In the genomic region with DNA sequence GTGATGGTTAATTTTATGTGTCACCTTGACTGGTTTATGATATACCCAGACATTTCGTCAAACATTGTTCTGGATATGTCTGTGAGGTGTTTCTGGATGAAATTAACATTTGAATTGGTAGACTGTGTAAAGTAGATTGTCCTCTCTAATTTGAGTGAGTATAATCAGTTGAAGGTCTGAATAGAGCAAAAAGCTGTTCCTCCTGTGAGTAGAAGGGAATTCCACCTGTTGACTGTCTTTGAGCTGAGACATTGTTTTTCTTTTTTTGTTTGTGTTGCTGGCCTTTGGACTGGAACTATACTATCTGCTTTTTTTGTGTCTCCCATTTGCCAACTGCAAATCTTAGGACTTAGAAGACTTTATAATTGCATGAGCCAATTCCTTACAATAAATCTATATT, we compare ENCODE assay signal across 24 cellular contexts.
"Had no signal": no experiment of that assay in that cellular context is flagged by ENCODE, and none has a peak within 500 bp of the region (broad histone marks: within the 10 kb centered on the region; RNA-seq: fewer than 3 reads in every experiment).

No MANE protein-coding gene starts in this region.

- H3K4me1 Mint-ChIP-seq: nephron; neural progenitor cell; stimulated activated effector memory CD8-positive, alpha-beta T cell treated with anti-CD3 and anti-CD28 coated beads, Interleukin-12 subunit alpha, Interleukin-12 subunit beta, amount 100 ng/mL, for 72 hours; stimulated activated naive B cell treated with anti-CD40 and anti-IgM and Interleukin-4, amounts not matched to agents 10 μg/mL and 1 μg/mL and 100 μg/mL, for 72 hours had no signal

- H3K4me3 Mint-ChIP-seq: nephron; neural progenitor cell; stimulated activated effector memory CD8-positive, alpha-beta T cell treated with anti-CD3 and anti-CD28 coated beads, Interleukin-12 subunit alpha, Interleukin-12 subunit beta, amount 100 ng/mL, for 72 hours; stimulated activated naive B cell treated with anti-CD40 and anti-IgM and Interleukin-4, amounts not matched to agents 10 μg/mL and 1 μg/mL and 100 μg/mL, for 72 hours; stimulated activated naive CD8-positive, alpha-beta T cell treated with anti-CD3 and anti-CD28 coated beads, Interleukin-15, Interleukin-2, amounts not matched to agents 100 ng/mL and 50 ng/mL, for 24 hours had no signal

- FAIRE-seq: urothelium cell line had no signal

- H3K36me3 Mint-ChIP-seq: neural progenitor cell; stimulated activated effector memory CD8-positive, alpha-beta T cell treated with anti-CD3 and anti-CD28 coated beads, Interleukin-12 subunit alpha, Interleukin-12 subunit beta, amount 100 ng/mL, for 72 hours; stimulated activated naive B cell treated with anti-CD40 and anti-IgM and Interleukin-4, amounts not matched to agents 10 μg/mL and 1 μg/mL and 100 μg/mL, for 72 hours had no signal

- DNase-seq: occipital lobe; ovary; posterior cingulate gyrus; psoas muscle; right cardiac atrium; right lobe of liver; sigmoid colon; small intestine; stimulated activated CD4-positive, alpha-beta T cell treated with anti-CD3 and anti-CD28 coated beads, Interleukin-15, amount 100 ng/mL, for 24 hours; stimulated activated CD4-positive, alpha-beta T cell treated with anti-CD3 and anti-CD28 coated beads, Interleukin-2, amount 100 ng/mL, for 24 hours; stimulated activated CD4-positive, alpha-beta T cell treated with anti-CD3 and anti-CD28 coated beads, Interleukin-2, amount 100 ng/mL, for 48 hours; stimulated activated CD4-positive, alpha-beta T cell treated with anti-CD3 and anti-CD28 coated beads, Interleukin-4, amount 100 ng/mL, for 24 hours; stimulated activated naive B cell treated with anti-CD40 and anti-IgM and Interleukin-4, amounts not matched to agents 10 μg/mL and 1 μg/mL and 100 μg/mL, for 72 hours; stimulated activated naive CD4-positive, alpha-beta T cell treated with Interleukin-2 at 50 U/mL for 16 hours; stomach; thyroid gland; trophoblast cell; upper lobe of left lung had no signal

- H3K9me3 Mint-ChIP-seq: nephron; neural progenitor cell; stimulated activated naive B cell treated with anti-CD40 and anti-IgM and Interleukin-4, amounts not matched to agents 10 μg/mL and 1 μg/mL and 100 μg/mL, for 72 hours; stimulated activated naive CD8-positive, alpha-beta T cell treated with anti-CD3 and anti-CD28 coated beads, Interleukin-15, Interleukin-2, amounts not matched to agents 100 ng/mL and 50 ng/mL, for 24 hours had no signal

- H3K27me3 Mint-ChIP-seq: progenitor cell of endocrine pancreas; stimulated activated naive B cell treated with anti-CD40 and anti-IgM and Interleukin-4, amounts not matched to agents 10 μg/mL and 1 μg/mL and 100 μg/mL, for 72 hours; stimulated activated naive CD8-positive, alpha-beta T cell treated with anti-CD3 and anti-CD28 coated beads, Interleukin-15, Interleukin-2, amounts not matched to agents 100 ng/mL and 50 ng/mL, for 24 hours had no signal

- H3K27ac Mint-ChIP-seq: nephron; neural progenitor cell; progenitor cell of endocrine pancreas; stimulated activated effector memory CD8-positive, alpha-beta T cell treated with anti-CD3 and anti-CD28 coated beads, Interleukin-12 subunit alpha, Interleukin-12 subunit beta, amount 100 ng/mL, for 72 hours; stimulated activated naive B cell treated with anti-CD40 and anti-IgM and Interleukin-4, amounts not matched to agents 10 μg/mL and 1 μg/mL and 100 μg/mL, for 72 hours; stimulated activated naive CD8-positive, alpha-beta T cell treated with anti-CD3 and anti-CD28 coated beads, Interleukin-15, Interleukin-2, amounts not matched to agents 100 ng/mL and 50 ng/mL, for 24 hours had no signal

- ATAC-seq: psoas muscle; right cardiac atrium; right lobe of liver; stimulated activated effector memory CD8-positive, alpha-beta T cell treated with anti-CD3 and anti-CD28 coated beads, Interleukin-12 subunit alpha, Interleukin-12 subunit beta, amount 100 ng/mL, for 72 hours; stimulated activated naive B cell treated with anti-CD40 and anti-IgM and Interleukin-4, amounts not matched to agents 10 μg/mL and 1 μg/mL and 100 μg/mL, for 72 hours had no signal
